12 cellular contexts compared by ENCODE assay signal in the genomic region with DNA sequence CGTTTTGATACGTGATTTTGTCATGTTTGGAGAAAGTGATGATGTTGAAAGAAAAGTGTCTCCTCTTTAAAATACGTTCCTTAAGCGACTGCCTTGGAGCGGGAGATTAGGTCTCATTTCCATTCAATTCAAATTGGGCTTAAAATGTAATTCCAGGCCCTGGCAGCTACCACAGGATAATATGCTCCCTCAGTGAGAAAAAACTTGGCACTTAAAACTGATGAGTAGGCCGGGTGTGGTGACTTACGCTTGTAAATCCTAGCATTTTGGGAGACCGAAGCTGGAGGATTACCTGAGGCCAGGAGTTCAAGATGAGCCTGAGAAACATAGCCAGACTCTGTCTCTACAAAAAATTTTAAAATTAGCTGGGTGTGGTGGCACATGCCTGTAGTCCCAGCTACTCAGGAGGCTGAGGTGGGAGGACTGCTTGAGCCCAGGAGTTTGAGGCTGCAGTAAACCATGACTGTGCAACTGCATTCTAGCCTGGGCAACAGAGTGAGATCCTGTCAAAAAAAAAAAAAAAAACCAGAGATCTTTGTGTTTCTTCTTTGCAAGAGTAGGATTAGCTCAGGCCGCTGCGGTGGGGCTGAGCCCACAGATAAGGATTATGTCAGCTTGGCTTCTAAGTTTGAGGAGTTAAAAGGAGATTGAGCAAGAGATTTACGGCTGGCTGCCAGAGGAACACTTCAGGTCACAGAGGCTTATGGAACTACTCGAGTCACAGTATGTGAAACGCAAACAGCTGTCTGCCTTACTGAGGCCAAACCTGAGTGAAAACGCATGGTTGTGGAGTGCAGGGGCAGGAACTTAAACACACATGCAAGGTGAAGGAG.
DNase-seq lines count a peak whose midpoint lies in the region; ATAC-seq, FAIRE-seq and TF ChIP-seq lines count a peak whose summit lies in the region.
"Had no signal": no experiment of that assay in that cellular context is flagged by ENCODE, and none has a peak within 500 bp of the region (broad histone marks: within the 10 kb centered on the region; RNA-seq: fewer than 3 reads in every experiment).

No MANE protein-coding gene starts in this region.

- no peak overlapping the region for H3K4me3 Mint-ChIP-seq in activated naive CD8-positive, alpha-beta T cell treated with anti-CD3 and anti-CD28 coated beads, Interleukin-2, amount 50 U/mL, for 24 hours
- H3K4me3 Mint-ChIP-seq: central memory CD8-positive, alpha-beta T cell had no signal

- peak; percentile 94 to 96 for ATAC-seq in lower lobe of right lung
- ATAC-seq in activated naive CD8-positive, alpha-beta T cell treated with anti-CD3 and anti-CD28 coated beads, Interleukin-2, amount 50 U/mL, for 24 hours = no peak

- intact Hi-C loops in lower lobe of right lung (cut with DNase I) = no loop called here

- no peaks in the 10 kb centered on the region for H3K9me3 ChIP-seq in lower lobe of right lung
- H3K9me3 ChIP-seq: SK-N-SH had no signal

- H3K4me3 ChIP-seq in lower lobe of right lung = no peak overlapping the region

- no peaks in the 10 kb centered on the region for H3K27me3 ChIP-seq in lower lobe of right lung (ENCODE audit: low read depth)

- peak overlapping the region; percentile 2 for H3K27ac ChIP-seq in lower lobe of right lung
- H3K27ac ChIP-seq: parathyroid adenoma had no signal

- FAIRE-seq in urothelium cell line (lab: Jason Lieb, UNC) = peak; percentile 92

- peaks cover 5% of the 10 kb centered on the region for H3K27me3 Mint-ChIP-seq in activated naive CD8-positive, alpha-beta T cell treated with anti-CD3 and anti-CD28 coated beads, Interleukin-2, amount 50 U/mL, for 24 hours
- H3K27me3 Mint-ChIP-seq: central memory CD8-positive, alpha-beta T cell had no signal

- no peaks in the 10 kb centered on the region for H3K36me3 ChIP-seq in lower lobe of right lung

- TF ChIP-seq CTCF in lower lobe of right lung (IDR thresholded peaks at IDR 0.05) = no peak

- no peaks in the 10 kb centered on the region for H3K4me1 Mint-ChIP-seq in activated naive CD8-positive, alpha-beta T cell treated with anti-CD3 and anti-CD28 coated beads, Interleukin-2, amount 50 U/mL, for 24 hours
- H3K4me1 Mint-ChIP-seq: central memory CD8-positive, alpha-beta T cell had no signal

- H3K9me3 Mint-ChIP-seq in activated naive CD8-positive, alpha-beta T cell treated with anti-CD3 and anti-CD28 coated beads, Interleukin-2, amount 50 U/mL, for 24 hours = no peaks in the 10 kb centered on the region
- H3K9me3 Mint-ChIP-seq: central memory CD8-positive, alpha-beta T cell had no signal

- H3K36me3 Mint-ChIP-seq in activated naive CD8-positive, alpha-beta T cell treated with anti-CD3 and anti-CD28 coated beads, Interleukin-2, amount 50 U/mL, for 24 hours (ENCODE audit: low read depth) = no peaks in the 10 kb centered on the region

- peaks cover 24% of the 10 kb centered on the region for H3K4me1 ChIP-seq in lower lobe of right lung
- H3K4me1 ChIP-seq: parathyroid adenoma had no signal

- no peak overlapping the region for H3K27ac Mint-ChIP-seq in activated naive CD8-positive, alpha-beta T cell treated with anti-CD3 and anti-CD28 coated beads, Interleukin-2, amount 50 U/mL, for 24 hours

- DNase-seq in DMS53 (lab: John Stamatoyannopoulos, UW) (peak; percentile 57), DMS53 treated with DMSO at 0.1 percent for 48 hours (lab: John Stamatoyannopoulos, UW; ENCODE audit: unreplicated experiment) (no peak), cerebellar cortex (ENCODE audit: low spot score) (peak; percentile 33), lower lobe of right lung (peak; percentile 79), urothelium cell line (ENCODE audit: low spot score) (peak; percentile 75), NCI-H2196 treated with DMSO at 0.1 percent for 48 hours (lab: John Stamatoyannopoulos, UW; ENCODE audit: unreplicated experiment) (no peak), NCI-H526 (lab: John Stamatoyannopoulos, UW) (no peak)
- no peak for DNase-seq in activated naive CD8-positive, alpha-beta T cell treated with anti-CD3 and anti-CD28 coated beads, Interleukin-2, amount 50 U/mL, for 24 hours
- DNase-seq: 8988T, SK-N-SH had no signal

Comparison
In these comparisons a context has a peak if more than half of its experiments do, and no peak if none do; other contexts are left out.
1. DNase-seq: peak in DMS53 (single experiment), cerebellar cortex (single experiment), lower lobe of right lung (single experiment) and urothelium cell line (single experiment); none in DMS53 treated with DMSO at 0.1 percent for 48 hours (single experiment), activated naive CD8-positive, alpha-beta T cell treated with anti-CD3 and anti-CD28 coated beads, Interleukin-2, amount 50 U/mL, for 24 hours (single experiment), NCI-H2196 treated with DMSO at 0.1 percent for 48 hours (single experiment) and NCI-H526 (0 of 2).